Comparison of ENCODE assay signal across 8 cellular contexts in genomic region chr19:4066176-4066606, GRCh38. TPM values are rescaled to one million over a fixed set of nuclear protein-coding genes. Genes with fewer than 3 reads are reported as not detected.
DNase-seq lines count a peak whose midpoint lies in the region; ATAC-seq, FAIRE-seq and TF ChIP-seq lines count a peak whose summit lies in the region.

No MANE protein-coding gene starts in this region.

- H3K4me3 ChIP-seq in astrocyte (ENCODE audit: insufficient read depth, low read depth, low read length) = peak overlapping the region; percentile 57
- peak overlapping the region; percentile 75 to 93 for H3K4me3 ChIP-seq in left lung
- peak overlapping the region; percentile 94 to 100 (median 100) for H3K4me3 ChIP-seq in stomach

- H3K27me3 Mint-ChIP-seq in astrocyte (ENCODE audit: low read depth, unreplicated experiment) = no peaks in the 10 kb centered on the region

- H3K27me3 ChIP-seq in astrocyte (ENCODE audit: insufficient read depth, low read length) (no peaks in the 10 kb centered on the region), left lung (no peaks in the 10 kb centered on the region), stomach (no peaks in the 10 kb centered on the region)

- no peak for FAIRE-seq in astrocyte (lab: Jason Lieb, UNC)

- no peak overlapping the region for H3K27ac Mint-ChIP-seq in astrocyte (ENCODE audit: unreplicated experiment)

- peaks cover 34% of the 10 kb centered on the region for H4K20me1 ChIP-seq in astrocyte (ENCODE audit: insufficient read depth, low read length)

- peaks cover 3% of the 10 kb centered on the region for H3K4me1 Mint-ChIP-seq in astrocyte (ENCODE audit: low read depth, unreplicated experiment)

- H3K4me1 ChIP-seq in astrocyte (ENCODE audit: insufficient read depth, low read length) (peaks cover 19% of the 10 kb centered on the region), left lung (peaks cover 25 to 59% of the 10 kb centered on the region in 2 donors), stomach (peaks cover 40 to 55% (median 48%) of the 10 kb centered on the region in 4 donors)

- H3K4me2 ChIP-seq in astrocyte (ENCODE audit: low read length) = peak overlapping the region; percentile 83

- H3K79me2 ChIP-seq in astrocyte (ENCODE audit: insufficient read depth, low read length) = peaks cover 39% of the 10 kb centered on the region

- TF ChIP-seq POLR2A in stomach (IDR thresholded peaks at IDR 0.05) = no peak

- WGBS in stomach, 5 donors = 0 to 8% (median 0%) methylated on average over 1 to 31 of the region's 31 CpGs

- H3K36me3 ChIP-seq in astrocyte (ENCODE audit: insufficient read depth, low read length) (no peaks in the 10 kb centered on the region), left lung (peaks cover 0 to 13% of the 10 kb centered on the region in 2 donors), stomach (peaks cover 0 to 18% (median 0%) of the 10 kb centered on the region in 4 donors)

- DNase-seq in activated effector memory CD4-positive, alpha-beta T cell treated with anti-CD3 and anti-CD28 coated beads, Interleukin-2, amount 50 U/mL, for 16 hours = peak; percentile 82
- no peak for DNase-seq in activated effector memory CD4-positive, alpha-beta T cell treated with Interleukin-2 at 50 U/mL for 16 hours
- DNase-seq in astrocyte (ENCODE audit: low read depth) (no peak), left lung (peak; percentile 73 to 87), stomach (no peak), GM13976 (ENCODE audit: low spot score) (no peak)

- H3K4me3 Mint-ChIP-seq in astrocyte (ENCODE audit: unreplicated experiment) = peak overlapping the region; percentile 50

- H3K27ac ChIP-seq in astrocyte (ENCODE audit: low read depth, low read length) (peak overlapping the region; percentile 50), left lung (peak overlapping the region; percentile 95 to 96), stomach (peak overlapping the region; percentile 96 to 100 (median 98))

- TF ChIP-seq CTCF in astrocyte (IDR thresholded peaks at IDR 0.05; ENCODE audit: insufficient read depth, low read depth, low read length) = no peak
- no peak for TF ChIP-seq CTCF in left lung (IDR thresholded peaks at IDR 0.05)
- no peak for TF ChIP-seq CTCF in stomach (IDR thresholded peaks at IDR 0.05)
- TF ChIP-seq CTCF in GM13976 (IDR thresholded peaks at IDR 0.05; ENCODE audit: borderline replicate concordance, control extremely low read depth, extremely low read depth, insufficient read depth, missing control alignments) = no peak

- intact Hi-C loops in left lung (cut with DNase I) (no loop called here), stomach (cut with DNase I; ENCODE audit: low total_unique reads) (no loop called here)

- in situ Hi-C loops in GM13976 (cut with MboI; ENCODE audit: low sequenced_read_pairs, unreplicated experiment) = no loop called here

- no peaks in the 10 kb centered on the region for H3K9me3 Mint-ChIP-seq in astrocyte (ENCODE audit: unreplicated experiment)

- ATAC-seq in left lung = no peak
- no peak for ATAC-seq in GM21576 (IDR thresholded peaks at IDR 0.05; ENCODE audit: unreplicated experiment)
- no peak for ATAC-seq in HG02870 (IDR thresholded peaks at IDR 0.05; ENCODE audit: unreplicated experiment)

- peak overlapping the region; percentile 78 for H3K9ac ChIP-seq in astrocyte (ENCODE audit: low read length)

- H3K9me3 ChIP-seq in astrocyte (ENCODE audit: insufficient read depth, low read depth, low read length) (no peaks in the 10 kb centered on the region), left lung (no peaks in the 10 kb centered on the region), stomach (no peaks in the 10 kb centered on the region)

- no peak overlapping the region for H2AFZ ChIP-seq in astrocyte (ENCODE audit: low read depth, low read length)

- no peaks in the 10 kb centered on the region for H3K36me3 Mint-ChIP-seq in astrocyte (ENCODE audit: low read depth, unreplicated experiment)

- no peak for TF ChIP-seq EP300 in stomach (IDR thresholded peaks at IDR 0.05)

RNA-seq across cellular contexts. Expression of gene ZBTB7A, which starts 0.5 kb away (rescaled TPM):
- total RNA-seq in astrocyte = 24.3 and 26.9 TPM in 2 replicates
- 10 to 100 TPM; 38.8 to 49.5 TPM for total RNA-seq in left lung
- total RNA-seq in stomach = 100 to 1,000 TPM in 2 of 5 donors, 10 to 100 TPM in 3; 11.2 to 274 (median 66.8) TPM
- 10 to 100 TPM in 2 of 3 donors, 1 to 10 TPM in 1; 8.0 to 14.4 (median 12.0) TPM for polyA plus RNA-seq in stomach

RNA-seq across cellular contexts. Expression of gene MAP2K2, which starts 57.7 kb away (rescaled TPM):
- total RNA-seq in astrocyte = 184 and 190 TPM in 2 replicates
- total RNA-seq in left lung = 100 to 1,000 TPM; 129 to 143 TPM
- total RNA-seq in stomach = 100 to 1,000 TPM in 1 of 5 donors, 10 to 100 TPM in 4; 53.4 to 447 (median 84.3) TPM
- 100 to 1,000 TPM; 137 to 162 (median 147) TPM for polyA plus RNA-seq in stomach

RNA-seq across cellular contexts. Expression of gene PIAS4, which starts 58.7 kb away (rescaled TPM):
- total RNA-seq in astrocyte = 26.0 and 26.4 TPM in 2 replicates
- 10 to 100 TPM; 24.3 to 26.9 TPM for total RNA-seq in left lung
- 10 to 100 TPM in 4 of 5 donors, 1 to 10 TPM in 1; 9.3 to 93.6 (median 37.5) TPM for total RNA-seq in stomach
- 10 to 100 TPM in 1 of 3 donors, 1 to 10 TPM in 2; 6.6 to 14.8 (median 9.3) TPM for polyA plus RNA-seq in stomach

Comparison
In these comparisons a context has a peak if more than half of its experiments do, and no peak if none do; other contexts are left out.
1. DNase-seq: peak in activated effector memory CD4-positive, alpha-beta T cell treated with anti-CD3 and anti-CD28 coated beads, Interleukin-2, amount 50 U/mL, for 16 hours (single experiment) and left lung (2 of 2); none in activated effector memory CD4-positive, alpha-beta T cell treated with Interleukin-2 at 50 U/mL for 16 hours (single experiment), astrocyte (single experiment), stomach (single experiment) and GM13976 (single experiment).
2. Peak in every context shown above with its lines, with median percentiles within 50 percentile points of each other: H3K27ac ChIP-seq and H3K4me3 ChIP-seq.